Comparison of ENCODE assay signal across 8 cellular contexts in genomic region chr12:68331500-68331868, GRCh38. TPM values are rescaled to one million over a fixed set of nuclear protein-coding genes. Genes with fewer than 3 reads are reported as not detected.
A peak's percentile ranks its signal among the peaks of the same experiment; 100 is the strongest.
DNase-seq lines count a peak whose midpoint lies in the region; ATAC-seq, FAIRE-seq and TF ChIP-seq lines count a peak whose summit lies in the region.

No MANE protein-coding gene starts in this region.

- POLR2A ChIA-PET in T-cell (lab: Charles Lee): no interaction called here

- DNase-seq in HAP-1 (ENCODE audit: low spot score in 2 of 2) (no peak), T-cell (peak in 1 of 34 experiments; percentile 12), foreskin keratinocyte (peak in 1 of 2 donors; percentile 22), small intestine (peak; percentile 12), OCI-M2 (lab: John Stamatoyannopoulos, UW; ENCODE audit: unreplicated experiment) (no peak), SHP77 (lab: John Stamatoyannopoulos, UW) (no peak), head of caudate nucleus (no peak)

- WGBS in small intestine, 3 donors: 6 to 23% (median 12%) methylated on average over 9 of the region's 9 CpGs

- no peaks in the 10 kb centered on the region for H3K27me3 ChIP-seq in HAP-1 (ENCODE audit: low read depth)
- H3K27me3 ChIP-seq in foreskin keratinocyte: no peaks in the 10 kb centered on the region
- H3K27me3 ChIP-seq in small intestine (ENCODE audit: control insufficient read depth in 2 of 2, insufficient read depth in 2 of 2, low read length in 2 of 2): no peaks in the 10 kb centered on the region

- TF ChIP-seq CTCF in foreskin keratinocyte (conservative IDR thresholded peaks at IDR 0.05): no peak

- peaks cover 48 to 56% (median 53%) of the 10 kb centered on the region in 3 donors for H3K4me1 Mint-ChIP-seq in T-cell

- ATAC-seq in T-cell (replicated peaks in 1 of 4) (no peak), foreskin keratinocyte (peak; percentile 21), HG02884 (IDR thresholded peaks at IDR 0.05; ENCODE audit: unreplicated experiment) (no peak)

- H3K36me3 Mint-ChIP-seq in T-cell: peaks cover 8% of the 10 kb centered on the region

- intact Hi-C loops in head of caudate nucleus (cut with DNase I): no loop called here

- peak overlapping the region; percentile 71 for H3K4me3 ChIP-seq in HAP-1
- peak overlapping the region; percentile 53 to 83 for H3K4me3 ChIP-seq in small intestine (ENCODE audit: low read depth in 1 of 2, low read length in 2 of 2)

- H3K36me3 ChIP-seq in HAP-1 (replicated peaks): no peaks in the 10 kb centered on the region
- peaks cover 0 to 6% of the 10 kb centered on the region in 2 donors for H3K36me3 ChIP-seq in small intestine (ENCODE audit: control insufficient read depth in 2 of 2, insufficient read depth in 2 of 2, low read length in 2 of 2)

- no peaks in the 10 kb centered on the region for H3K9me3 ChIP-seq in HAP-1
- H3K9me3 ChIP-seq in small intestine (ENCODE audit: control insufficient read depth, low read depth): no peaks in the 10 kb centered on the region

- no peaks in the 10 kb centered on the region for H3K27me3 Mint-ChIP-seq in T-cell

- in situ Hi-C loops in HAP-1 (cut with MboI; ENCODE audit: low sequenced_read_pairs): no loop called here

- peak overlapping the region; percentile 53 to 92 for H3K27ac Mint-ChIP-seq in T-cell

- H3K4me3 Mint-ChIP-seq in T-cell: peak overlapping the region; percentile 85 to 89 (median 86)

- CTCF ChIA-PET in T-cell (lab: Charles Lee): interaction anchor here in 1 of 2 donors (1.2 to 1.4 kb wide), 2 partner anchors 11 to 14 kb away, joined by 4 to 9 read pairs; no protein-coding TSS in a partner anchor

- no peaks in the 10 kb centered on the region for H3K9me3 Mint-ChIP-seq in T-cell

- peaks cover 28% of the 10 kb centered on the region for H3K4me1 ChIP-seq in HAP-1
- H3K4me1 ChIP-seq in foreskin keratinocyte: peaks cover 4% of the 10 kb centered on the region
- H3K4me1 ChIP-seq in small intestine (ENCODE audit: control insufficient read depth in 2 of 2, insufficient read depth in 1 of 2, low read depth in 1 of 2, low read length in 1 of 2): no peaks in the 10 kb centered on the region

- H3K27ac ChIP-seq in foreskin keratinocyte: no peak overlapping the region
- H3K27ac ChIP-seq in small intestine (ENCODE audit: low read depth in 1 of 2, low read length in 1 of 2): no peak overlapping the region

- no peak for FAIRE-seq in small intestine (lab: Jason Lieb, UNC)

RNA-seq across cellular contexts. Expression of gene MDM1, which starts 0.7 kb away (rescaled TPM):
- total RNA-seq in T-cell: 10 to 100 TPM; 21.1 to 25.7 (median 23.8) TPM
- 6.1 and 6.9 TPM in 2 replicates for total RNA-seq in foreskin keratinocyte
- 2.1 and 2.6 TPM in 2 replicates for polyA plus RNA-seq in foreskin keratinocyte
- polyA plus RNA-seq in small intestine: 1 to 10 TPM; 2.9 to 5.6 (median 3.5) TPM
